10 cellular contexts compared by ENCODE assay signal in genomic region chr15:90481023-90481422, GRCh38. TPM values are rescaled to one million over a fixed set of nuclear protein-coding genes. Genes with fewer than 3 reads are reported as not detected.
DNase-seq lines count a peak whose midpoint lies in the region; ATAC-seq and TF ChIP-seq lines count a peak whose summit lies in the region.
"Had no signal": no experiment of that assay in that cellular context is flagged by ENCODE, and none has a peak within 500 bp of the region (broad histone marks: within the 10 kb centered on the region; RNA-seq: fewer than 3 reads in every experiment).

No MANE protein-coding gene starts in this region.

- no peaks in the 10 kb centered on the region; the same call in none of the 2 replicates for H3K27me3 Mint-ChIP-seq in HFFc6 (ENCODE audit: insufficient read depth)

- H3K4me3 Mint-ChIP-seq in HFFc6, result no peak overlapping the region

- H3K4ac ChIP-seq in mesendoderm (ENCODE audit: low read depth, low read length), result no peak overlapping the region

- H2BK120ac ChIP-seq in mesendoderm (ENCODE audit: low read depth, low read length), result no peak overlapping the region

- no peak for ATAC-seq in HG03457 (IDR thresholded peaks at IDR 0.05; ENCODE audit: unreplicated experiment)

- H2BK5ac ChIP-seq in mesendoderm (ENCODE audit: low read length), result no peak overlapping the region

- peaks cover 19% of the 10 kb centered on the region for H3K4me1 Mint-ChIP-seq in HFFc6 (ENCODE audit: low read depth)

- no peak overlapping the region for H2AFZ ChIP-seq in osteoblast (ENCODE audit: low read length)

- H4K20me1 ChIP-seq in osteoblast (ENCODE audit: insufficient read depth, low read length), result no peaks in the 10 kb centered on the region

- DNase-seq in HFFc6 (no peak), RPMI7951 (ENCODE audit: low read depth) (peak; percentile 11), amniotic epithelial cell (ENCODE audit: low read depth) (peak; percentile 74), mesendoderm (no peak), NCI-H774 (lab: John Stamatoyannopoulos, UW) (no peak), osteoblast (ENCODE audit: insufficient read length, low spot score, missing footprints) (no peak)
- DNase-seq in stimulated activated CD8-positive, alpha-beta memory T cell treated with anti-CD3 and anti-CD28 coated beads, Interleukin-2, amount 100 ng/mL, for 1 hour (ENCODE audit: low read depth in 2 of 2), result peak; percentile 4 to 9
- DNase-seq: mammary epithelial cell had no signal

- peaks cover 58% of the 10 kb centered on the region for H3K36me3 Mint-ChIP-seq in HFFc6 (ENCODE audit: low read depth)

- H3K18ac ChIP-seq in mesendoderm (ENCODE audit: low read length), result no peak overlapping the region

- no peak overlapping the region for H4K8ac ChIP-seq in mesendoderm (ENCODE audit: low read depth, low read length)

- no peaks in the 10 kb centered on the region for H3K79me1 ChIP-seq in mesendoderm (ENCODE audit: low read length)

- H3K27ac ChIP-seq in mesendoderm (ENCODE audit: low read depth, low read length) (no peak overlapping the region), osteoblast (ENCODE audit: low read depth, low read length) (no peak overlapping the region)
- H3K27ac ChIP-seq: SK-N-MC had no signal

- H3K79me2 ChIP-seq in mesendoderm (ENCODE audit: control insufficient read depth, insufficient read depth, low read length), result no peaks in the 10 kb centered on the region
- H3K79me2 ChIP-seq in osteoblast (ENCODE audit: insufficient read depth, low read length), result no peaks in the 10 kb centered on the region

- H3K27ac Mint-ChIP-seq in HFFc6, result peak overlapping the region; percentile 42; the same call in 1 of the 2 replicates

- no peak overlapping the region for H3K4me3 ChIP-seq in mesendoderm (ENCODE audit: low read length)
- no peak overlapping the region for H3K4me3 ChIP-seq in osteoblast (ENCODE audit: insufficient read depth, low read length)
- H3K4me3 ChIP-seq: SK-N-MC had no signal

- peaks cover 2% of the 10 kb centered on the region for H3K36me3 ChIP-seq in mesendoderm (ENCODE audit: control insufficient read depth, insufficient read depth, low read length)
- peaks cover 77% of the 10 kb centered on the region for H3K36me3 ChIP-seq in osteoblast (ENCODE audit: insufficient read depth, low read length)

- no peak overlapping the region for H3K4me2 ChIP-seq in mesendoderm (ENCODE audit: low read length)
- no peak overlapping the region for H3K4me2 ChIP-seq in osteoblast (ENCODE audit: insufficient read depth, low read length)

- H3K27me3 ChIP-seq in mesendoderm (ENCODE audit: insufficient read depth, low read length, poor library complexity), result no peaks in the 10 kb centered on the region
- H3K27me3 ChIP-seq in osteoblast (ENCODE audit: insufficient read depth, low read length), result no peaks in the 10 kb centered on the region

- no peak overlapping the region for H3K9ac ChIP-seq in mesendoderm (ENCODE audit: low read length)

- H4K5ac ChIP-seq in mesendoderm (ENCODE audit: low read length), result no peak overlapping the region

- WGBS in mesendoderm (ENCODE audit: extremely low coverage, insufficient coverage, low lambda C conversion rate), result no CpG with 5 or more reads among the region's 3 CpGs

- no peaks in the 10 kb centered on the region for H3K9me3 ChIP-seq in osteoblast (ENCODE audit: low read depth, low read length)

- no peaks in the 10 kb centered on the region for H3K9me3 Mint-ChIP-seq in HFFc6

- no peak overlapping the region for H3K56ac ChIP-seq in mesendoderm (ENCODE audit: low read length)

- H3K4me1 ChIP-seq in mesendoderm (ENCODE audit: control insufficient read depth, low read depth, low read length), result no peaks in the 10 kb centered on the region
- no peaks in the 10 kb centered on the region for H3K4me1 ChIP-seq in osteoblast (ENCODE audit: insufficient read depth, low read length)

- TF ChIP-seq CTCF in HFFc6 (IDR thresholded peaks at IDR 0.05) (no peak), osteoblast (IDR thresholded peaks at IDR 0.05; ENCODE audit: extremely low read depth, low read depth, low read length) (no peak)

- H2BK15ac ChIP-seq in mesendoderm (replicated peaks; ENCODE audit: low read depth), result no peak overlapping the region

- H3K23ac ChIP-seq in mesendoderm (ENCODE audit: low read length), result no peak overlapping the region

- H2AK5ac ChIP-seq in mesendoderm (ENCODE audit: low read length), result no peak overlapping the region

RNA-seq across cellular contexts. Expression of gene CRTC3, which starts 48.7 kb away (rescaled TPM):
- 10 to 100 TPM; 21.5 to 24.3 (median 23.5) TPM for total RNA-seq in HFFc6 (2021; fragmentation: NEBNext Ultra II Directional; extraction: Animal tissue kit (Norgen Biotek cat#: 25700))
- total RNA-seq in RPMI7951 (2014; rRNA removed; shearing (Covaris generic)), result 10.5 and 10.7 TPM in 2 replicates
- polyA plus RNA-seq in mesendoderm (2013, experiment 1 of 2), result 2.7 TPM
- 2.3 TPM for polyA plus RNA-seq in mesendoderm (2013, experiment 2 of 2)
- 25.0 and 29.2 TPM in 2 replicates for total RNA-seq in osteoblast

Comparison
In these comparisons a context has a peak if more than half of its experiments do, and no peak if none do; other contexts are left out.
1. DNase-seq: peak in RPMI7951 (single experiment), amniotic epithelial cell (single experiment) and stimulated activated CD8-positive, alpha-beta memory T cell treated with anti-CD3 and anti-CD28 coated beads, Interleukin-2, amount 100 ng/mL, for 1 hour (2 of 2); none in HFFc6 (single experiment), mesendoderm (single experiment), NCI-H774 (single experiment) and osteoblast (single experiment).